11 cellular contexts compared by ENCODE assay signal in genomic region chr6:98944598-98945011, GRCh38. TPM values are rescaled to one million over a fixed set of nuclear protein-coding genes. Genes with fewer than 3 reads are reported as not detected.
DNase-seq lines count a peak whose midpoint lies in the region; ATAC-seq and TF ChIP-seq lines count a peak whose summit lies in the region.
"Had no signal": no experiment of that assay in that cellular context is flagged by ENCODE, and none has a peak within 500 bp of the region (broad histone marks: within the 10 kb centered on the region; RNA-seq: fewer than 3 reads in every experiment).

No MANE protein-coding gene starts in this region.

- POLR2A ChIA-PET in SK-N-SH (lab: Yijun Ruan, JAX), result no interaction called here
- POLR2A ChIA-PET in OCI-LY7 (lab: Charles Lee), result interaction anchor here (0.9 to 1.3 kb wide), 2 partner anchors 14 to 39 kb away, joined by 3 read pairs; no protein-coding TSS in a partner anchor

- no peaks in the 10 kb centered on the region for H3K27me3 ChIP-seq in SK-N-SH (ENCODE audit: insufficient read depth)
- H3K27me3 ChIP-seq in testis, result no peaks in the 10 kb centered on the region
- H3K27me3 ChIP-seq: gastroesophageal sphincter had no signal

- no peak for TF ChIP-seq EP300 in SK-N-SH (IDR thresholded peaks at IDR 0.05; ENCODE audit: borderline replicate concordance in 1 of 2, low read depth in 1 of 2, low read length in 1 of 2)

- CTCF ChIA-PET in SK-N-SH (lab: Yijun Ruan, JAX), result no interaction called here
- CTCF ChIA-PET in OCI-LY7 (lab: Charles Lee; ENCODE audit: unreplicated experiment), result no interaction called here

- peaks cover 28% of the 10 kb centered on the region for H3F3A ChIP-seq in SK-N-SH (replicated peaks; ENCODE audit: insufficient read depth)

- peak; percentile 30 for DNase-seq in SK-N-SH
- DNase-seq in OCI-LY7 (ENCODE audit: low spot score), result no peak
- DNase-seq in fibroblast of mammary gland (ENCODE audit: low read depth), result peak; percentile 73
- DNase-seq in testis, result peak; percentile 16
- DNase-seq in stimulated activated naive CD4-positive, alpha-beta T cell treated with Interleukin-2 at 50 U/mL for 16 hours (lab: John Stamatoyannopoulos, UW), result no peak
- no peak for DNase-seq in GM10266 (ENCODE audit: extremely low spot score)
- DNase-seq: activated CD8-positive, alpha-beta T cell treated with anti-CD3 and anti-CD28 coated beads, Interleukin-2, amount 10 ng/mL, durations not matched to agents 7 days and 5 days; stimulated activated naive CD8-positive, alpha-beta T cell treated with anti-CD3 and anti-CD28 coated beads, Interleukin-15, Interleukin-2, amounts not matched to agents 100 U/mL and 50 U/mL, for 24 hours had no signal

- peak overlapping the region; percentile 31 to 47; a peak in 3 of 4 replicates for H3K27ac ChIP-seq in SK-N-SH (ENCODE audit: low read depth in 2 of 2, low read length in 1 of 2)
- H3K27ac ChIP-seq in OCI-LY7 (ENCODE audit: low read depth, low read length, poor library complexity, severe bottlenecking), result peak overlapping the region; percentile 73
- no peak overlapping the region for H3K27ac ChIP-seq in testis
- H3K27ac ChIP-seq: gastroesophageal sphincter had no signal

- H3K36me3 ChIP-seq in SK-N-SH (replicated peaks in 1 of 2; ENCODE audit: control insufficient read depth in 1 of 2, insufficient read depth in 2 of 2, low read length in 1 of 2), result peaks cover 0 to 7% of the 10 kb centered on the region in 2 experiments
- peaks cover 41% of the 10 kb centered on the region for H3K36me3 ChIP-seq in OCI-LY7 (ENCODE audit: insufficient read depth, low read length)
- no peaks in the 10 kb centered on the region for H3K36me3 ChIP-seq in testis (ENCODE audit: low read depth, missing control alignments)
- H3K36me3 ChIP-seq: gastroesophageal sphincter had no signal

- H3K4me2 ChIP-seq in SK-N-SH (peak overlapping the region; percentile 100), OCI-LY7 (ENCODE audit: low read length) (peak overlapping the region; percentile 81)

- peaks cover 77% of the 10 kb centered on the region for H3K79me2 ChIP-seq in SK-N-SH (ENCODE audit: insufficient read depth)
- H3K79me2 ChIP-seq in OCI-LY7 (ENCODE audit: insufficient read depth, low read depth, low read length), result peaks cover 77% of the 10 kb centered on the region

- TF ChIP-seq RAD21 in SK-N-SH (IDR thresholded peaks at IDR 0.05; ENCODE audit: low read length), result no peak

- H3K4me3 ChIP-seq in SK-N-SH (ENCODE audit: low read depth in 2 of 2, low read length in 1 of 2), result no peak overlapping the region
- peak overlapping the region; percentile 83 for H3K4me3 ChIP-seq in OCI-LY7 (ENCODE audit: low read depth, low read length, poor library complexity, severe bottlenecking)
- H3K4me3 ChIP-seq in fibroblast of mammary gland (ENCODE audit: control insufficient read depth, low read depth, low read length), result no peak overlapping the region
- no peak overlapping the region for H3K4me3 ChIP-seq in testis
- H3K4me3 ChIP-seq: gastroesophageal sphincter had no signal

- ATAC-seq in SK-N-SH treated with all-trans-retinoic acid at 6 μM for 48 hours (no peak), HG03442 (IDR thresholded peaks at IDR 0.05; ENCODE audit: unreplicated experiment) (no peak)
- ATAC-seq: activated CD8-positive, alpha-beta T cell treated with anti-CD3 and anti-CD28 coated beads, Interleukin-2, amount 10 ng/mL, durations not matched to agents 7 days and 5 days; gastroesophageal sphincter; stimulated activated naive CD8-positive, alpha-beta T cell treated with anti-CD3 and anti-CD28 coated beads, Interleukin-15, Interleukin-2, amounts not matched to agents 100 U/mL and 50 U/mL, for 24 hours had no signal

- peaks cover 10 to 14% of the 10 kb centered on the region in 2 experiments; a peak in 3 of 4 replicates for H3K4me1 ChIP-seq in SK-N-SH (ENCODE audit: control insufficient read depth in 1 of 2, insufficient read depth in 2 of 2, low read depth in 1 of 2, low read length in 1 of 2)
- H3K4me1 ChIP-seq in OCI-LY7 (ENCODE audit: insufficient read depth, low read length, poor library complexity, severe bottlenecking), result peaks cover 15% of the 10 kb centered on the region
- H3K4me1 ChIP-seq in testis, result peaks cover 14% of the 10 kb centered on the region

- WGBS in SK-N-SH (ENCODE audit: low lambda C conversion rate), result 43% methylated on average over 2 of the region's 2 CpGs
- 47 to 63% methylated on average over 2 of the region's 2 CpGs for WGBS in testis, 2 donors

- no peak for TF ChIP-seq POLR2A in testis (IDR thresholded peaks at IDR 0.05)

- H3K9me3 ChIP-seq in SK-N-SH (0 out of 2 replicates have a peak, but pooled peaks cover 6% of the 10 kb centered on the region), OCI-LY7 (ENCODE audit: low read length) (peaks cover 38% of the 10 kb centered on the region), testis (no peaks in the 10 kb centered on the region)

- no TSS peak for BruUV-seq in OCI-LY7 (replicated peaks; lab: Mats Ljungman, UMichigan)

- TF ChIP-seq CTCF in SK-N-SH (IDR thresholded peaks at IDR 0.05) (no peak), OCI-LY7 (conservative IDR thresholded peaks at IDR 0.05; ENCODE audit: low read length) (no peak), fibroblast of mammary gland (conservative IDR thresholded peaks at IDR 0.05; ENCODE audit: control insufficient read depth, insufficient read depth, low read depth, low read length) (no peak), testis (IDR thresholded peaks at IDR 0.05) (no peak), GM10266 (IDR thresholded peaks at IDR 0.05; ENCODE audit: control insufficient read depth, insufficient read depth, low read depth, missing control alignments) (no peak)

- intact Hi-C loops in OCI-LY7 (cut with micrococcal nuclease; ENCODE audit: unreplicated experiment) (loop anchor here (5.0 kb wide), 1 partner anchor 623 kb away; the partner anchor contains the start of gene CCNC), testis (cut with DNase I; ENCODE audit: low total_unique reads) (no loop called here)

- H2AFZ ChIP-seq in SK-N-SH (ENCODE audit: low read depth) (no peak overlapping the region; the same call in 1 of the 2 replicates), OCI-LY7 (ENCODE audit: low read length) (no peak overlapping the region)

- H3K9me2 ChIP-seq in SK-N-SH (no peaks in the 10 kb centered on the region), OCI-LY7 (ENCODE audit: insufficient read depth, low read length) (no peaks in the 10 kb centered on the region)

- H3K9ac ChIP-seq in SK-N-SH, result no peak overlapping the region

- H4K20me1 ChIP-seq in SK-N-SH (ENCODE audit: insufficient read depth) (peaks cover 24% of the 10 kb centered on the region; the same call in 1 of the 2 replicates), OCI-LY7 (ENCODE audit: insufficient read depth, low read length) (peaks cover 3% of the 10 kb centered on the region; the same call in 1 of the 2 replicates)

TF ChIP-seq in SK-N-SH, 30 proteins besides CTCF, POLR2A, EP300 and RAD21 (continues in another document):
- TF ChIP-seq, protein P1, sequence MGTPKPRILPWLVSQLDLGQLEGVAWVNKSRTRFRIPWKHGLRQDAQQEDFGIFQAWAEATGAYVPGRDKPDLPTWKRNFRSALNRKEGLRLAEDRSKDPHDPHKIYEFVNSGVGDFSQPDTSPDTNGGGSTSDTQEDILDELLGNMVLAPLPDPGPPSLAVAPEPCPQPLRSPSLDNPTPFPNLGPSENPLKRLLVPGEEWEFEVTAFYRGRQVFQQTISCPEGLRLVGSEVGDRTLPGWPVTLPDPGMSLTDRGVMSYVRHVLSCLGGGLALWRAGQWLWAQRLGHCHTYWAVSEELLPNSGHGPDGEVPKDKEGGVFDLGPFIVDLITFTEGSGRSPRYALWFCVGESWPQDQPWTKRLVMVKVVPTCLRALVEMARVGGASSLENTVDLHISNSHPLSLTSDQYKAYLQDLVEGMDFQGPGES (IDR thresholded peaks at IDR 0.05; ENCODE audit: low read depth, low read length), result no peak
- TF ChIP-seq YY1 (IDR thresholded peaks at IDR 0.05; ENCODE audit: low read depth) (no peak), MEF2A (IDR thresholded peaks at IDR 0.05; ENCODE audit: borderline replicate concordance, low read depth) (no peak), GABPA (IDR thresholded peaks at IDR 0.05; ENCODE audit: low read depth) (no peak), CHD2 (IDR thresholded peaks at IDR 0.05; ENCODE audit: low read length, partially characterized antibody) (no peak), EZH2phosphoT487 (IDR thresholded peaks at IDR 0.05; ENCODE audit: borderline replicate concordance, low read depth) (no peak)

TF ChIP-seq in SK-N-SH treated with all-trans-retinoic acid at 6 μM for 48 hours, 23 proteins besides CTCF, POLR2A, EP300 and RAD21 (continues in another document):
- TF ChIP-seq, protein P2, sequence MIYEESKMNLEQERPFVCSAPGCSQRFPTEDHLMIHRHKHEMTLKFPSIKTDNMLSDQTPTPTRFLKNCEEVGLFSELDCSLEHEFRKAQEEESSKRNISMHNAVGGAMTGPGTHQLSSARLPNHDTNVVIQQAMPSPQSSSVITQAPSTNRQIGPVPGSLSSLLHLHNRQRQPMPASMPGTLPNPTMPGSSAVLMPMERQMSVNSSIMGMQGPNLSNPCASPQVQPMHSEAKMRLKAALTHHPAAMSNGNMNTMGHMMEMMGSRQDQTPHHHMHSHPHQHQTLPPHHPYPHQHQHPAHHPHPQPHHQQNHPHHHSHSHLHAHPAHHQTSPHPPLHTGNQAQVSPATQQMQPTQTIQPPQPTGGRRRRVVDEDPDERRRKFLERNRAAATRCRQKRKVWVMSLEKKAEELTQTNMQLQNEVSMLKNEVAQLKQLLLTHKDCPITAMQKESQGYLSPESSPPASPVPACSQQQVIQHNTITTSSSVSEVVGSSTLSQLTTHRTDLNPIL (CRISPR knock-in tag; IDR thresholded peaks at IDR 0.05; ENCODE audit: low read depth), result no peak
- TF ChIP-seq ZFP3 (CRISPR knock-in tag; IDR thresholded peaks at IDR 0.05), result no peak

RNA-seq across cellular contexts. Expression of gene FBXL4, which starts 3.1 kb away (rescaled TPM):
- polyA plus RNA-seq in SK-N-SH (2012; rRNA removed) (8.1 and 11.1 TPM in 2 replicates), testis (ENCODE audit: insufficient read depth, low read depth, low replicate concordance) (7.9 TPM)
- 10.3 and 10.6 TPM in 2 replicates for polyA plus RNA-seq in SK-N-SH (2012; cell fraction: cytosol; rRNA removed)
- 6.1 and 12.2 TPM in 2 replicates for polyA plus RNA-seq in SK-N-SH (2012; cell fraction: nucleus; rRNA removed)
- 8.0 and 14.5 TPM in 2 replicates for total RNA-seq in OCI-LY7 (2014; rRNA removed; shearing (Covaris generic))
- total RNA-seq in OCI-LY7 (2022) (20.9 and 22.2 TPM in 2 replicates), testis (10 to 100 TPM; 14.0 to 17.8 TPM)

Comparison
In these comparisons a context has a peak if more than half of its experiments do, and no peak if none do; other contexts are left out.
1. DNase-seq: peak in SK-N-SH (single experiment), fibroblast of mammary gland (single experiment) and testis (single experiment); none in OCI-LY7 (single experiment), stimulated activated naive CD4-positive, alpha-beta T cell treated with Interleukin-2 at 50 U/mL for 16 hours (single experiment) and GM10266 (single experiment).
2. H3K27ac ChIP-seq: peak in SK-N-SH (2 of 2) and OCI-LY7 (single experiment); none in testis (0 of 2).